Comparison of ENCODE assay signal across 28 cellular contexts in the genomic region with DNA sequence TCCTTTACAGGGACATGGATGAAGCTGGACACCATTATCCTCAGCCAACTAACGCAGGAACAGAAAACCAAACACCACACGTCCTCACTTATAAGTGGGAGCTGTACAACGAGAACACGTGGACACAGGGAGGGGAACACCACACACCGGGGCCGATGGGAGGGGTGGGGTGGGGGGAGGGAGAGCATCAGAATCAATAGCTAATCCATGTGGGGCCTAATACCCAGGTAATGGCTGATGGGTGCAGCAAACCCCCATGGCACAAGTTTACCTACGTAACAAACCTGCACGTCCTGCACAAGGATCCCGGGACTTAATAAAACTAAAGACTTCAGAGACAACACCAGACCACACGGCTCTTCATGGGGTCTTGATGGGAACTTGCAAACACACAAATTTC.
"Had no signal": no experiment of that assay in that cellular context is flagged by ENCODE, and none has a peak within 500 bp of the region (broad histone marks: within the 10 kb centered on the region; RNA-seq: fewer than 3 reads in every experiment).

No MANE protein-coding gene starts in this region.

- H3K27me3 ChIP-seq: neural progenitor cell, ovary, spleen, stomach, testis, tibial artery, transverse colon, upper lobe of right lung, uterus had no signal

- H3K4me1 ChIP-seq: neural progenitor cell, parathyroid adenoma, spleen, stomach, testis, transverse colon, upper lobe of right lung, uterus had no signal

- H3K4me2 ChIP-seq: neural progenitor cell, smooth muscle cell had no signal

- H3K27ac ChIP-seq: neural progenitor cell, ovary, parathyroid adenoma, psoas muscle, spleen, stomach, testis, tibial artery, transverse colon, upper lobe of right lung, uterus had no signal

- H3K9me3 Mint-ChIP-seq: natural killer cell had no signal

- H3K36me3 ChIP-seq: neural progenitor cell, ovary, spleen, stomach, tibial artery, transverse colon, upper lobe of right lung, uterus had no signal

- H3K36me3 Mint-ChIP-seq: naive B cell, natural killer cell, neural progenitor cell, type B pancreatic cell had no signal

- H3K9ac ChIP-seq: neural progenitor cell, parathyroid adenoma had no signal

- H3K27me3 Mint-ChIP-seq: stimulated activated naive CD8-positive, alpha-beta T cell treated with anti-CD3 and anti-CD28 coated beads, Interleukin-15, Interleukin-2, amounts not matched to agents 100 ng/mL and 50 ng/mL, for 24 hours; type B pancreatic cell had no signal

- H3K4me1 Mint-ChIP-seq: naive B cell; natural killer cell; nephron; stimulated activated naive B cell treated with anti-CD40 and anti-IgM and Interleukin-4, amounts not matched to agents 10 μg/mL and 1 μg/mL and 100 μg/mL, for 72 hours had no signal

- DNase-seq: naive B cell; natural killer cell; occipital lobe; ovary; spleen; stimulated activated CD4-positive, alpha-beta T cell treated with anti-CD3 and anti-CD28 coated beads, Interleukin-12 subunit alpha, Interleukin-12 subunit beta, amount 100 ng/mL, for 4 hours; stimulated activated CD4-positive, alpha-beta T cell treated with anti-CD3 and anti-CD28 coated beads, Interleukin-1b, Interleukin-23, amount 100 ng/mL, for 48 hours; stimulated activated CD4-positive, alpha-beta T cell treated with anti-CD3 and anti-CD28 coated beads, Interleukin-4, amount 100 ng/mL, for 1 hour; stimulated activated CD4-positive, alpha-beta T cell treated with anti-CD3 and anti-CD28 coated beads, Interleukin-4, amount 100 ng/mL, for 4 hours; stimulated activated CD8-positive, alpha-beta memory T cell treated with anti-CD3 and anti-CD28 coated beads, Interleukin-4, amount 100 ng/mL, for 48 hours; stimulated activated naive B cell treated with anti-CD40 and anti-IgM and Interleukin-4, amounts not matched to agents 10 μg/mL and 1 μg/mL and 100 μg/mL, for 72 hours; stimulated activated naive CD4-positive, alpha-beta T cell treated with Interleukin-2 at 50 U/mL for 16 hours; testis; tibial artery; transverse colon; uterus had no signal

- H3K4me3 ChIP-seq: neural progenitor cell, ovary, psoas muscle, skin epidermis, smooth muscle cell, spleen, stomach, testis, tibial artery, transverse colon, upper lobe of right lung, uterus had no signal

- H3K27ac Mint-ChIP-seq: natural killer cell; nephron; neural progenitor cell; stimulated activated naive B cell treated with anti-CD40 and anti-IgM and Interleukin-4, amounts not matched to agents 10 μg/mL and 1 μg/mL and 100 μg/mL, for 72 hours; stimulated activated naive CD8-positive, alpha-beta T cell treated with anti-CD3 and anti-CD28 coated beads, Interleukin-15, Interleukin-2, amounts not matched to agents 100 ng/mL and 50 ng/mL, for 24 hours; type B pancreatic cell had no signal

- H2AFZ ChIP-seq: neural progenitor cell, parathyroid adenoma had no signal

- H3K4me3 Mint-ChIP-seq: naive B cell; natural killer cell; nephron; neural progenitor cell; stimulated activated naive B cell treated with anti-CD40 and anti-IgM and Interleukin-4, amounts not matched to agents 10 μg/mL and 1 μg/mL and 100 μg/mL, for 72 hours; stimulated activated naive CD8-positive, alpha-beta T cell treated with anti-CD3 and anti-CD28 coated beads, Interleukin-15, Interleukin-2, amounts not matched to agents 100 ng/mL and 50 ng/mL, for 24 hours; type B pancreatic cell had no signal

- H3K9me3 ChIP-seq: psoas muscle, testis, transverse colon, upper lobe of right lung, uterus had no signal

- ATAC-seq: natural killer cell; psoas muscle; right cardiac atrium; sciatic nerve; stimulated activated naive B cell treated with anti-CD40 and anti-IgM and Interleukin-4, amounts not matched to agents 10 μg/mL and 1 μg/mL and 100 μg/mL, for 72 hours; upper lobe of right lung had no signal
